In genomic region chr15:85482896-85483295, GRCh38 we compare ENCODE assay signal across 9 cellular contexts.
A peak's percentile ranks its signal among the peaks of the same experiment; 100 is the strongest.
DNase-seq lines count a peak whose midpoint lies in the region; ATAC-seq and TF ChIP-seq lines count a peak whose summit lies in the region.
"Had no signal": no experiment of that assay in that cellular context is flagged by ENCODE, and none has a peak within 500 bp of the region (broad histone marks: within the 10 kb centered on the region; RNA-seq: fewer than 3 reads in every experiment).

No MANE protein-coding gene starts in this region.

- peaks cover 97% of the 10 kb centered on the region for H3K79me2 ChIP-seq in mammary epithelial cell (ENCODE audit: insufficient read depth, low read length)

- no peak for ATAC-seq in GM18517 (IDR thresholded peaks at IDR 0.05; ENCODE audit: unreplicated experiment)

- no peaks in the 10 kb centered on the region for H3K9me3 Mint-ChIP-seq in CD4-positive, alpha-beta memory T cell

- H3K36me3 ChIP-seq in BLaER1 (peaks cover 11% of the 10 kb centered on the region), mammary epithelial cell (ENCODE audit: insufficient read depth, low read length) (no peaks in the 10 kb centered on the region)
- H3K36me3 ChIP-seq in CD4-positive, alpha-beta memory T cell (ENCODE audit: insufficient read depth, low read length): peaks cover 3% of the 10 kb centered on the region

- H3K9me3 ChIP-seq in BLaER1 (no peaks in the 10 kb centered on the region), mammary epithelial cell (replicated peaks; ENCODE audit: insufficient read depth, low read length) (no peaks in the 10 kb centered on the region)
- no peaks in the 10 kb centered on the region for H3K9me3 ChIP-seq in CD4-positive, alpha-beta memory T cell (ENCODE audit: control insufficient read depth in 1 of 2, low read length in 2 of 2)

- H3K4me1 ChIP-seq in BLaER1 (peaks cover 40% of the 10 kb centered on the region), mammary epithelial cell (ENCODE audit: insufficient read depth, low read length) (peaks cover 31% of the 10 kb centered on the region)
- peaks cover 36% of the 10 kb centered on the region for H3K4me1 ChIP-seq in CD4-positive, alpha-beta memory T cell (ENCODE audit: insufficient read depth, low read length)

- H3K27ac ChIP-seq in BLaER1 (no peak overlapping the region), mammary epithelial cell (ENCODE audit: insufficient read depth, low read depth, low read length) (no peak overlapping the region)
- no peak overlapping the region for H3K27ac ChIP-seq in CD4-positive, alpha-beta memory T cell (ENCODE audit: low read depth, low read length)

- 54% methylated on average over 5 of the region's 6 CpGs for WGBS in mammary epithelial cell (ENCODE audit: low coverage, missing lambda C conversion rate)

- CTCF ChIA-PET in mammary epithelial cell (lab: Charles Lee; ENCODE audit: low non-redundant PET) (no interaction called here), HEK293T (lab: Yijun Ruan, JAX) (no interaction called here)
- CTCF ChIA-PET in CD4-positive, alpha-beta memory T cell (lab: Charles Lee; ENCODE audit: partially characterized antibody): no interaction called here

- H3K4me3 ChIP-seq in BLaER1: no peak overlapping the region
- H3K4me3 ChIP-seq in mammary epithelial cell (replicated peaks in 1 of 3; ENCODE audit: insufficient read depth in 1 of 3, low read depth in 2 of 3, low read length in 3 of 3): no peak overlapping the region
- H3K4me3 ChIP-seq in CD4-positive, alpha-beta memory T cell (ENCODE audit: low read length in 2 of 2): no peak overlapping the region

- no peaks in the 10 kb centered on the region for H3K27me3 Mint-ChIP-seq in CD4-positive, alpha-beta memory T cell

- peak overlapping the region in 2 of 7 donors; percentile 30 to 42 for H3K27ac Mint-ChIP-seq in CD4-positive, alpha-beta memory T cell

- peak overlapping the region; percentile 40 for H3K4me2 ChIP-seq in BLaER1
- H3K4me2 ChIP-seq in mammary epithelial cell (ENCODE audit: insufficient read depth, low read depth, low read length): no peak overlapping the region

- dilution Hi-C loops in mammary epithelial cell (cut with HindIII; ENCODE audit: low sequenced_read_pairs): loop anchor here (5.0 kb wide), 1 partner anchor 51 kb away; no protein-coding TSS in a partner anchor

- POLR2A ChIA-PET in HEK293T (lab: Yijun Ruan, JAX): no interaction called here
- POLR2A ChIA-PET in CD4-positive, alpha-beta memory T cell (lab: Charles Lee; ENCODE audit: partially characterized antibody): no interaction called here

- peak; percentile 62 to 77 for DNase-seq in Kasumi-1 (lab: John Stamatoyannopoulos, UW)
- peak; percentile 72 for DNase-seq in mammary epithelial cell
- DNase-seq in myocyte (ENCODE audit: low read depth): peak; percentile 58
- DNase-seq in HEK293T (ENCODE audit: extremely low spot score): no peak
- DNase-seq in CD4-positive, alpha-beta memory T cell: no peak
- DNase-seq in NCI-H1092 (lab: John Stamatoyannopoulos, UW): no peak
- DNase-seq: KG1 had no signal

- no TSS peak for BruUV-seq in mammary epithelial cell (replicated peaks; lab: Mats Ljungman, UMichigan)

- H3K36me3 Mint-ChIP-seq in CD4-positive, alpha-beta memory T cell: peaks cover 6 to 8% of the 10 kb centered on the region in 2 donors

- no peak overlapping the region for H3K4me3 Mint-ChIP-seq in CD4-positive, alpha-beta memory T cell

- intact Hi-C loops in mammary epithelial cell (cut with micrococcal nuclease): loop anchor here (10.0 kb wide), 1 partner anchor 362 kb away; no protein-coding TSS in a partner anchor
- intact Hi-C loops in CD4-positive, alpha-beta memory T cell (cut with micrococcal nuclease): loop anchor here (5.0 kb wide), 1 partner anchor 186 kb away; no protein-coding TSS in a partner anchor

- no peak overlapping the region for H3K9ac ChIP-seq in BLaER1
- no peak overlapping the region for H3K9ac ChIP-seq in mammary epithelial cell (ENCODE audit: insufficient read depth, low read length)

- H4K20me1 ChIP-seq in BLaER1: peaks cover 79% of the 10 kb centered on the region
- no peaks in the 10 kb centered on the region for H4K20me1 ChIP-seq in mammary epithelial cell (ENCODE audit: insufficient read depth, low read length)

- H3K27me3 ChIP-seq in BLaER1 (no peaks in the 10 kb centered on the region), mammary epithelial cell (ENCODE audit: insufficient read depth, low read length) (no peaks in the 10 kb centered on the region)
- H3K27me3 ChIP-seq in CD4-positive, alpha-beta memory T cell (ENCODE audit: insufficient read depth, low read length): no peaks in the 10 kb centered on the region

- no peak for TF ChIP-seq CTCF in mammary epithelial cell (conservative IDR thresholded peaks at IDR 0.05 in 1 of 2, IDR thresholded peaks at IDR 0.05 in 1 of 2; ENCODE audit: extremely low read depth in 1 of 2, insufficient read depth in 1 of 2, low read depth in 1 of 2, low read length in 2 of 2)

- in situ Hi-C loops in mammary epithelial cell (cut with MboI; ENCODE audit: low sequenced_read_pairs in 2 of 2): loop anchor here (10.0 to 25.0 kb wide), 2 partner anchors 148 to 171 kb away; no protein-coding TSS in a partner anchor

- H3K4me1 Mint-ChIP-seq in CD4-positive, alpha-beta memory T cell: peaks cover 46 to 76% (median 62%) of the 10 kb centered on the region in 4 donors

- no peak overlapping the region for H2AFZ ChIP-seq in mammary epithelial cell (ENCODE audit: low read depth, low read length)

TF ChIP-seq in HEK293T, 16 proteins besides CTCF, POLR2A, EP300 and RAD21:
- TF ChIP-seq PKNOX1 (IDR thresholded peaks at IDR 0.05): no peak
- no peak for TF ChIP-seq ELF4 (IDR thresholded peaks at IDR 0.05)
- TF ChIP-seq ZNF384 (IDR thresholded peaks at IDR 0.05): no peak
- no peak for TF ChIP-seq NFRKB (IDR thresholded peaks at IDR 0.05)

Comparison
In these comparisons a context has a peak if more than half of its experiments do, and no peak if none do; other contexts are left out.
1. DNase-seq: peak in Kasumi-1 (2 of 2), mammary epithelial cell (single experiment) and myocyte (single experiment); none in HEK293T (single experiment), CD4-positive, alpha-beta memory T cell (0 of 5) and NCI-H1092 (single experiment).